ENCODE assay signal across 20 cellular contexts in genomic region chr19:58265100-58265499, GRCh38.
"Had no signal": no experiment of that assay in that cellular context is flagged by ENCODE, and none has a peak within 500 bp of the region (broad histone marks: within the 10 kb centered on the region; RNA-seq: fewer than 3 reads in every experiment).

No MANE protein-coding gene starts in this region.

- H3K4me1 Mint-ChIP-seq: memory B cell, naive B cell, nephron had no signal

- DNase-seq: effector memory CD4-positive, alpha-beta T cell; esophagus squamous epithelium; foreskin fibroblast; glutamatergic neuron; islet precursor cell; lower lobe of right lung; naive B cell; occipital lobe; pancreas; sigmoid colon; stimulated activated CD4-positive, alpha-beta T cell treated with anti-CD3 and anti-CD28 coated beads, Interleukin-2, amount 100 ng/mL, for 24 hours; stimulated activated CD4-positive, alpha-beta T cell treated with anti-CD3 and anti-CD28 coated beads, Interleukin-4, amount 100 ng/mL, for 4 hours; stimulated activated naive CD4-positive, alpha-beta T cell; stomach; trophoblast cell had no signal

- H3K27ac ChIP-seq: esophagus squamous epithelium, gastroesophageal sphincter, lower lobe of right lung, pancreas, sigmoid colon, skin epidermis, stomach had no signal

- H3K27me3 ChIP-seq: esophagus squamous epithelium, gastroesophageal sphincter, pancreas, sigmoid colon, stomach had no signal

- H3K4me3 Mint-ChIP-seq: memory B cell, nephron had no signal

- H3K27ac Mint-ChIP-seq: memory B cell, nephron had no signal

- H3K4me1 ChIP-seq: esophagus squamous epithelium, gastroesophageal sphincter, lower lobe of right lung, pancreas, sigmoid colon, stomach had no signal

- H3K27me3 Mint-ChIP-seq: memory B cell, naive B cell had no signal

- ATAC-seq: gastroesophageal sphincter, left lobe of liver, lower lobe of right lung, pancreas had no signal

- H3K4me3 ChIP-seq: gastroesophageal sphincter, lower lobe of right lung, pancreas, sigmoid colon, skin epidermis, stomach had no signal
